ENCODE assay signal across 8 cellular contexts in genomic region chr15:82197734-82198594, GRCh38.
DNase-seq lines count a peak whose midpoint lies in the region; ATAC-seq and TF ChIP-seq lines count a peak whose summit lies in the region.

No MANE protein-coding gene starts in this region.

- H3K9me3 Mint-ChIP-seq in activated T-helper 1 cell treated with anti-CD3 and anti-CD28 coated beads, Interleukin-12 subunit alpha, Interleukin-12 subunit beta, Interleukin-2, Interleukin-4 antibody, amounts not matched to agents 30 ng/mL and 10 ng/mL and 1 ng/mL, durations not matched to agents 14 hours and 24 hours and 36 hours: no peaks in the 10 kb centered on the region

- TF ChIP-seq CTCF in fibroblast of villous mesenchyme (IDR thresholded peaks at IDR 0.05; ENCODE audit: insufficient read depth, low read depth, low read length): peak; percentile 83
- TF ChIP-seq CTCF in transverse colon (IDR thresholded peaks at IDR 0.05): peak; percentile 59 to 73 (median 70)

- no peak overlapping the region for H3K27ac Mint-ChIP-seq in activated T-helper 1 cell treated with anti-CD3 and anti-CD28 coated beads, Interleukin-12 subunit alpha, Interleukin-12 subunit beta, Interleukin-2, Interleukin-4 antibody, amounts not matched to agents 30 ng/mL and 10 ng/mL and 1 ng/mL, durations not matched to agents 14 hours and 24 hours and 36 hours

- no peaks in the 10 kb centered on the region for H3K27me3 Mint-ChIP-seq in activated T-helper 1 cell treated with anti-CD3 and anti-CD28 coated beads, Interleukin-12 subunit alpha, Interleukin-12 subunit beta, Interleukin-2, Interleukin-4 antibody, amounts not matched to agents 30 ng/mL and 10 ng/mL and 1 ng/mL, durations not matched to agents 14 hours and 24 hours and 36 hours (ENCODE audit: insufficient read depth)

- no peaks in the 10 kb centered on the region for H3K9me3 ChIP-seq in transverse colon

- in situ Hi-C loops in transverse colon (cut with MboI; ENCODE audit: low pct_ligation_motif_present in 1 of 4, low pct_unique_long_range_greater_than_20kb in 1 of 4, low sequenced_read_pairs in 3 of 4): no loop called here

- peak; percentile 81 for DNase-seq in EH (ENCODE audit: low read depth)
- peak; percentile 53 for DNase-seq in HuH-7 (ENCODE audit: low spot score)
- peak; percentile 51 for DNase-seq in RKO (ENCODE audit: low spot score)
- DNase-seq in activated T-helper 1 cell treated with anti-CD3 and anti-CD28 coated beads, Interleukin-12 subunit alpha, Interleukin-12 subunit beta, Interleukin-2, Interleukin-4 antibody, amounts not matched to agents 30 ng/mL and 10 ng/mL and 1 ng/mL, durations not matched to agents 14 hours and 24 hours and 36 hours (ENCODE audit: low spot score): peak; percentile 50
- peak; percentile 75 for DNase-seq in fibroblast of villous mesenchyme (ENCODE audit: low read depth)
- peak; percentile 62 for DNase-seq in occipital lobe (lab: John Stamatoyannopoulos, UW)
- peak; percentile 60 for DNase-seq in transverse colon

- no peak overlapping the region for H3K27ac ChIP-seq in transverse colon

- H3K36me3 ChIP-seq in transverse colon: no peaks in the 10 kb centered on the region

- H3K36me3 Mint-ChIP-seq in activated T-helper 1 cell treated with anti-CD3 and anti-CD28 coated beads, Interleukin-12 subunit alpha, Interleukin-12 subunit beta, Interleukin-2, Interleukin-4 antibody, amounts not matched to agents 30 ng/mL and 10 ng/mL and 1 ng/mL, durations not matched to agents 14 hours and 24 hours and 36 hours (ENCODE audit: low read depth): no peaks in the 10 kb centered on the region

- no peak for TF ChIP-seq EP300 in transverse colon (IDR thresholded peaks at IDR 0.05; ENCODE audit: low read depth)

- intact Hi-C loops in activated T-helper 1 cell treated with anti-CD3 and anti-CD28 coated beads, Interleukin-12 subunit alpha, Interleukin-12 subunit beta, Interleukin-2, Interleukin-4 antibody, amounts not matched to agents 30 ng/mL and 10 ng/mL and 1 ng/mL, durations not matched to agents 14 hours and 24 hours and 36 hours (cut with micrococcal nuclease): loop anchor here (1.0 kb wide), 1 partner anchor 90 kb away; no protein-coding TSS in a partner anchor
- intact Hi-C loops in transverse colon (cut with DNase I; ENCODE audit: low total_unique reads): no loop called here

- H3K4me3 Mint-ChIP-seq in activated T-helper 1 cell treated with anti-CD3 and anti-CD28 coated beads, Interleukin-12 subunit alpha, Interleukin-12 subunit beta, Interleukin-2, Interleukin-4 antibody, amounts not matched to agents 30 ng/mL and 10 ng/mL and 1 ng/mL, durations not matched to agents 14 hours and 24 hours and 36 hours: no peak overlapping the region

- TF ChIP-seq POLR2A in transverse colon (IDR thresholded peaks at IDR 0.05): no peak

- no peaks in the 10 kb centered on the region for H3K4me1 Mint-ChIP-seq in activated T-helper 1 cell treated with anti-CD3 and anti-CD28 coated beads, Interleukin-12 subunit alpha, Interleukin-12 subunit beta, Interleukin-2, Interleukin-4 antibody, amounts not matched to agents 30 ng/mL and 10 ng/mL and 1 ng/mL, durations not matched to agents 14 hours and 24 hours and 36 hours (ENCODE audit: low read depth)

- H3K4me1 ChIP-seq in transverse colon: no peaks in the 10 kb centered on the region

- no peak overlapping the region for H3K4me3 ChIP-seq in fibroblast of villous mesenchyme (ENCODE audit: low read depth, low read length)
- H3K4me3 ChIP-seq in transverse colon: no peak overlapping the region

- no peaks in the 10 kb centered on the region for H3K27me3 ChIP-seq in transverse colon

- WGBS in transverse colon (ENCODE audit: low coverage in 1 of 2), 2 donors: 30 to 38% methylated on average over 5 to 8 of the region's 8 CpGs

- peak; percentile 85 for ATAC-seq in GM21526 (IDR thresholded peaks at IDR 0.05; ENCODE audit: low FRiP score, unreplicated experiment)
